Comparison of ENCODE assay signal across 8 cellular contexts in genomic region chr11:63839508-63840355, GRCh38. TPM values are rescaled to one million over a fixed set of nuclear protein-coding genes. Genes with fewer than 3 reads are reported as not detected.
A peak's percentile ranks its signal among the peaks of the same experiment; 100 is the strongest.
DNase-seq lines count a peak whose midpoint lies in the region; ATAC-seq, FAIRE-seq and TF ChIP-seq lines count a peak whose summit lies in the region.

No MANE protein-coding gene starts in this region.

- ATAC-seq in HCT116: no peak
- ATAC-seq in right lobe of liver: no peak
- ATAC-seq in stimulated activated naive CD8-positive, alpha-beta T cell treated with anti-CD3 and anti-CD28 coated beads, Interleukin-15, Interleukin-2, amounts not matched to agents 100 U/mL and 50 U/mL, for 24 hours: no peak
- no peak for ATAC-seq in GM18870 (IDR thresholded peaks at IDR 0.05; ENCODE audit: unreplicated experiment)

- WGBS in right lobe of liver (ENCODE audit: insufficient coverage, low coverage, low lambda C conversion rate, missing lambda C conversion rate): under 1% methylated on average over 32 of the region's 40 CpGs

- H3K27ac ChIP-seq in HCT116 (ENCODE audit: low read depth, low read length) (peak overlapping the region; percentile 79), SJCRH30 (no peak overlapping the region), right lobe of liver (peak overlapping the region; percentile 75 to 89 (median 82))

- FAIRE-seq in bronchial epithelial cell (lab: Jason Lieb, UNC): no peak

- peak overlapping the region; percentile 96 to 98 for H3K4me3 ChIP-seq in HCT116 (replicated peaks in 1 of 2; ENCODE audit: low read depth in 1 of 2, low read length in 2 of 2)
- H3K4me3 ChIP-seq in SJCRH30: peak overlapping the region; percentile 65
- peak overlapping the region; percentile 77 for H3K4me3 ChIP-seq in bronchial epithelial cell (ENCODE audit: low read depth, low read length)
- peak overlapping the region; percentile 69 to 96 (median 78) for H3K4me3 ChIP-seq in right lobe of liver

- peak; percentile 48 for DNase-seq in Daoy (ENCODE audit: low read depth)
- no peak for DNase-seq in HCT116 (ENCODE audit: low read depth, low spot score)
- peak; percentile 27 to 35 for DNase-seq in SJCRH30
- no peak for DNase-seq in bronchial epithelial cell (ENCODE audit: low read depth)
- DNase-seq in right lobe of liver: peak; percentile 51 to 70 (median 60)
- peak; percentile 47 for DNase-seq in stimulated activated naive CD8-positive, alpha-beta T cell treated with anti-CD3 and anti-CD28 coated beads, Interleukin-15, Interleukin-2, amounts not matched to agents 100 U/mL and 50 U/mL, for 24 hours
- no peak for DNase-seq in NCI-H128 (lab: John Stamatoyannopoulos, UW; ENCODE audit: unreplicated experiment)

- H3K9ac ChIP-seq in HCT116 (ENCODE audit: low read length): peak overlapping the region; percentile 98

- RAD21 ChIA-PET in HCT116 (lab: Charles Lee; ENCODE audit: low non-redundant PET in 1 of 2, low total read pairs in 2 of 2, uncharacterized antibody in 2 of 2, unreplicated experiment in 2 of 2): interaction anchor here in 1 of 2 experiments (1.1 kb wide), 1 partner anchor 32 kb away, joined by 5 read pairs; no protein-coding TSS in a partner anchor

- peaks cover 23 to 50% of the 10 kb centered on the region in 2 experiments for H3K4me1 ChIP-seq in HCT116 (ENCODE audit: control insufficient read depth in 1 of 2, insufficient read depth in 2 of 2, low read length in 2 of 2)
- H3K4me1 ChIP-seq in SJCRH30: peaks cover 10% of the 10 kb centered on the region
- H3K4me1 ChIP-seq in right lobe of liver: peaks cover 0 to 43% (median 5%) of the 10 kb centered on the region in 4 donors

- no peak for TF ChIP-seq POLR2A in HCT116 (IDR thresholded peaks at IDR 0.05; ENCODE audit: borderline replicate concordance, extremely low read depth, insufficient read depth, insufficient read length)
- no peak for TF ChIP-seq POLR2A in right lobe of liver (IDR thresholded peaks at IDR 0.05)

- no peak overlapping the region for H2AFZ ChIP-seq in HCT116 (ENCODE audit: low read depth, low read length, poor library complexity, severe bottlenecking)

- POLR2A ChIA-PET in HCT116 (lab: Charles Lee): no interaction called here

- peak overlapping the region; percentile 97 for H3K4me2 ChIP-seq in HCT116 (ENCODE audit: low read length)

- TF ChIP-seq CTCF in HCT116 (IDR thresholded peaks at IDR 0.05 in 2 of 3, conservative IDR thresholded peaks at IDR 0.05 in 1 of 3; ENCODE audit: borderline replicate concordance in 1 of 3, insufficient read depth in 1 of 3, low read depth in 2 of 3, low read length in 2 of 3) (no peak), bronchial epithelial cell (IDR thresholded peaks at IDR 0.05; ENCODE audit: insufficient read depth, low read length, severe bottlenecking) (no peak), right lobe of liver (IDR thresholded peaks at IDR 0.05) (no peak)

- no peaks in the 10 kb centered on the region for H3K9me3 ChIP-seq in HCT116 (ENCODE audit: control insufficient read depth in 1 of 2, insufficient read depth in 1 of 2, low read depth in 1 of 2, low read length in 2 of 2)
- H3K9me3 ChIP-seq in SJCRH30 (replicated peaks): no peaks in the 10 kb centered on the region
- no peaks in the 10 kb centered on the region for H3K9me3 ChIP-seq in right lobe of liver

- no peaks in the 10 kb centered on the region for H3K9me2 ChIP-seq in HCT116 (ENCODE audit: insufficient read depth)

- H3K36me3 ChIP-seq in HCT116 (ENCODE audit: control insufficient read depth in 1 of 2, insufficient read depth in 2 of 2, low read length in 2 of 2) (peaks cover 0 to 2% of the 10 kb centered on the region in 2 experiments; a peak in 1 of 4 replicates), SJCRH30 (0 out of 2 replicates have a peak, but pooled peaks cover 3% of the 10 kb centered on the region), bronchial epithelial cell (ENCODE audit: control insufficient read depth, insufficient read depth, low read length) (no peaks in the 10 kb centered on the region), right lobe of liver (no peaks in the 10 kb centered on the region)

- peaks cover 6% of the 10 kb centered on the region; the same call in 1 of the 2 replicates for H4K20me1 ChIP-seq in HCT116 (ENCODE audit: insufficient read depth)

- H3K27me3 ChIP-seq in HCT116 (ENCODE audit: insufficient read depth, low read length): no peaks in the 10 kb centered on the region
- H3K27me3 ChIP-seq in SJCRH30: no peaks in the 10 kb centered on the region
- no peaks in the 10 kb centered on the region for H3K27me3 ChIP-seq in bronchial epithelial cell (ENCODE audit: control insufficient read depth, insufficient read depth, low read length)
- H3K27me3 ChIP-seq in right lobe of liver: no peaks in the 10 kb centered on the region

- CTCF ChIA-PET in HCT116 (lab: Charles Lee): no interaction called here

- intact Hi-C loops in HCT116 (cut with micrococcal nuclease): loop anchor here (5.0 to 10.0 kb wide), 2 partner anchors 33 to 365 kb away; no protein-coding TSS in a partner anchor
- intact Hi-C loops in right lobe of liver (cut with DNase I): loop anchor here (5.0 to 10.0 kb wide), 3 partner anchors 68 to 108 kb away; no protein-coding TSS in a partner anchor

- no peak for TF ChIP-seq RAD21 in HCT116 (IDR thresholded peaks at IDR 0.05; ENCODE audit: low read depth)

- no TSS peak for BruUV-seq in HCT116 (replicated peaks; lab: Mats Ljungman, UMichigan)

- peaks cover 54% of the 10 kb centered on the region for H3K79me2 ChIP-seq in HCT116 (ENCODE audit: insufficient read depth, low read length)

TF ChIP-seq in HCT116, 20 proteins besides CTCF, POLR2A, EP300 and RAD21:
- TF ChIP-seq YY1 (IDR thresholded peaks at IDR 0.05; ENCODE audit: extremely low read depth, insufficient replicate concordance, low read depth, low read length) (no peak), POLR2AphosphoS5 (IDR thresholded peaks at IDR 0.05; ENCODE audit: low read depth, low read length) (no peak), EGR1 (IDR thresholded peaks at IDR 0.05; ENCODE audit: low read depth) (peak; percentile 71), JUND (IDR thresholded peaks at IDR 0.05) (no peak), REST (IDR thresholded peaks at IDR 0.05; ENCODE audit: low read depth) (no peak), SRF (IDR thresholded peaks at IDR 0.05; ENCODE audit: low read depth) (no peak), EZH2phosphoT487 (IDR thresholded peaks at IDR 0.05; ENCODE audit: borderline replicate concordance) (no peak)

RNA-seq across cellular contexts. Expression of gene MARK2, which starts 0.8 kb away (rescaled TPM):
- total RNA-seq in Daoy (2014; rRNA removed; shearing (Covaris generic)): 11.4 and 12.5 TPM in 2 replicates
- total RNA-seq in HCT116 (2021; ENCODE audit: unreplicated experiment) (39.8 TPM), bronchial epithelial cell (10.5 and 21.0 TPM in 2 replicates), right lobe of liver (10 to 100 TPM; 10.6 to 14.8 (median 12.2) TPM)
- 22.8 and 26.2 TPM in 2 replicates for polyA plus RNA-seq in HCT116 (2012)
- 20.7 and 23.4 TPM in 2 replicates for total RNA-seq in SJCRH30 (2014; rRNA removed; shearing (Covaris generic))

RNA-seq across cellular contexts. Expression of gene SPINDOC, which starts 26.5 kb away (rescaled TPM):
- total RNA-seq in Daoy (2014; rRNA removed; shearing (Covaris generic)): 34.6 and 41.0 TPM in 2 replicates
- total RNA-seq in HCT116 (2021; ENCODE audit: unreplicated experiment) (50.9 TPM), bronchial epithelial cell (3.4 and 6.7 TPM in 2 replicates), right lobe of liver (1 to 10 TPM; 2.2 to 5.0 (median 2.7) TPM)
- polyA plus RNA-seq in HCT116 (2012): 46.0 and 47.4 TPM in 2 replicates
- total RNA-seq in SJCRH30 (2014; rRNA removed; shearing (Covaris generic)): 61.6 and 63.7 TPM in 2 replicates

Comparison
In these comparisons a context has a peak if more than half of its experiments do, and no peak if none do; other contexts are left out.
1. DNase-seq: peak in Daoy (single experiment), SJCRH30 (2 of 2), right lobe of liver (3 of 3) and stimulated activated naive CD8-positive, alpha-beta T cell treated with anti-CD3 and anti-CD28 coated beads, Interleukin-15, Interleukin-2, amounts not matched to agents 100 U/mL and 50 U/mL, for 24 hours (single experiment); none in HCT116 (single experiment), bronchial epithelial cell (single experiment) and NCI-H128 (single experiment).
2. Peak in every context shown above with its lines, with median percentiles within 50 percentile points of each other: H3K4me3 ChIP-seq.